In the genomic region with DNA sequence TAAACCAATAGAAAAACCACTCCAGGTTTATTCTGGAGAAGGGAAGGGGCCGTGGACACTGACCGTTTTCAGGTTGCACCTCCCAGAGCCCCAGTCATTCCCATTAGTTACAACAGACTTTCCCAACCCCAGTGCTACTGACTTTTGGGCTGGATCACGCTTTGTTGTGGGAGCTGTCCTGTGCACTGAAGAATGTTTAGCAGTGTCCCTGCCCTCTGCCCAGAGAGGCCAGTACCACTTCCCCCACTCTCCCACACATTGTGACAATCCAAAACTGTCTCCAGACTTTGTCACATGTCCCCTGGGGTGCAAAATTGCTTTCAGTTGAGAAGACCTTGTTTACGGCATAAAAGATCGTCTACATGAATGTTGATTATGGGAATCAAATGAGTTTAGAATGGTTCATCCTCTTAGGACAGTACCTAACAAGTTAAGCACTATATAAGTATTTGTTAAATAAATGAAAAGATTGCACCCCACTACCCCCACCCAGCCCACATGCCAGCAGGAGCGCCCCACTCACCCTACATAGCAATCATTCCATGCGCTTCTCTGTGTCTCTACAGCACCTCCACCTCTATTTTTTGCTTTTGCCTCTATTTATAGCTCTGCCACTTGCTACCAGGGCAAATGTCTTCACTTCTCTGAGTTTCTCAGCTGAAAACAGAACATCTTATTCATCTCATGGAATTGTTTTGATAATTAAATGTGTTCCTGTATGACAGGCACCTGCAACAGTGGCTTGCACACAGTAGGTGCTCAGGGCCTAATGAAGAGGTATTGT, we compare ENCODE assay signal across 21 cellular contexts.
DNase-seq lines count a peak whose midpoint lies in the region; ATAC-seq lines count a peak whose summit lies in the region.
"Had no signal": no experiment of that assay in that cellular context is flagged by ENCODE, and none has a peak within 500 bp of the region (broad histone marks: within the 10 kb centered on the region; RNA-seq: fewer than 3 reads in every experiment).

No MANE protein-coding gene starts in this region.

- peaks cover 7 to 12% of the 10 kb centered on the region in 2 donors for H3K4me1 ChIP-seq in neuronal stem cell (ENCODE audit: control insufficient read depth in 2 of 2, insufficient read depth in 1 of 2, low read depth in 1 of 2, low read length in 2 of 2)
- H3K4me1 ChIP-seq: prostate gland, SJCRH30 had no signal

- DNase-seq in Right ventricle myocardium inferior (ENCODE audit: missing footprints) (no peak), cardiac septum (ENCODE audit: low spot score) (no peak), left colon (no peak), neuronal stem cell (ENCODE audit: low spot score) (no peak), ACHN (no peak), dermis blood vessel endothelial cell (no peak), EL (no peak)
- no peak for DNase-seq in stimulated activated CD4-positive, alpha-beta T cell treated with anti-CD3 and anti-CD28 coated beads, Interleukin-4, amount 100 ng/mL, for 4 hours
- DNase-seq: 8988T; activated naive CD4-positive, alpha-beta T cell treated with Interleukin-2 at 50 U/mL for 16 hours; cerebellar nuclear complex; COR-L47; erythroblast; GOT3; NCI-H2081 treated with DMSO at 0.1 percent for 48 hours; NCI-H510A; stimulated activated CD4-positive, alpha-beta T cell treated with anti-CD3 and anti-CD28 coated beads, Interleukin-2, amount 100 ng/mL, for 48 hours; tibial artery had no signal

- H3K4ac ChIP-seq in neuronal stem cell (ENCODE audit: low read length) = no peak overlapping the region

- intact Hi-C loops in Right ventricle myocardium inferior (cut with DNase I) (loop anchor here (5.0 kb wide), 1 partner anchor 341 kb away; no protein-coding TSS in a partner anchor), cardiac septum (cut with DNase I) (loop anchor here (2.0 to 10.0 kb wide), 4 partner anchors 100 to 708 kb away; no protein-coding TSS in a partner anchor), left colon (cut with DNase I, micrococcal nuclease) (no loop called here)

- H2AK5ac ChIP-seq in neuronal stem cell (ENCODE audit: low read depth, low read length) = no peak overlapping the region

- H2BK12ac ChIP-seq in neuronal stem cell (ENCODE audit: low read length) = no peak overlapping the region

- no peaks in the 10 kb centered on the region for H3K79me1 ChIP-seq in neuronal stem cell (ENCODE audit: low read depth, low read length)

- H3K27ac ChIP-seq in neuronal stem cell (replicated peaks; ENCODE audit: low read length) = no peak overlapping the region
- H3K27ac ChIP-seq: HL-60, prostate gland, SJCRH30, tibial artery had no signal

- no peak overlapping the region for H4K91ac ChIP-seq in neuronal stem cell (ENCODE audit: low read depth, low read length, poor library complexity)

- in situ Hi-C loops in ACHN (cut with HindIII; ENCODE audit: low pct_ligation_motif_present, low pct_unique_long_range_greater_than_20kb, low sequenced_read_pairs) = no loop called here

- no peak overlapping the region for H3K14ac ChIP-seq in neuronal stem cell (ENCODE audit: low read length)

- H4K8ac ChIP-seq in neuronal stem cell (ENCODE audit: low read depth, low read length) = no peak overlapping the region

- H3K18ac ChIP-seq in neuronal stem cell (ENCODE audit: low read length) = no peak overlapping the region

- H3K9ac ChIP-seq in neuronal stem cell (ENCODE audit: low read depth, low read length, poor library complexity) = no peak overlapping the region

- H2BK15ac ChIP-seq in neuronal stem cell (ENCODE audit: low read length) = no peak overlapping the region

- H3K9me3 ChIP-seq in neuronal stem cell (replicated peaks in 1 of 2; ENCODE audit: control insufficient read depth in 2 of 2, insufficient read depth in 1 of 2, low read depth in 1 of 2, low read length in 2 of 2) = no peaks in the 10 kb centered on the region
- H3K9me3 ChIP-seq: prostate gland, SJCRH30, tibial artery had no signal

- H3K36me3 ChIP-seq in neuronal stem cell (replicated peaks in 1 of 2; ENCODE audit: control insufficient read depth in 2 of 2, insufficient read depth in 2 of 2, low read length in 2 of 2) = peaks cover 0 to 2% of the 10 kb centered on the region in 2 donors
- H3K36me3 ChIP-seq: prostate gland, SJCRH30, tibial artery had no signal

- no peak overlapping the region for H3K23ac ChIP-seq in neuronal stem cell (ENCODE audit: low read depth, low read length, poor library complexity)

- H2AFZ ChIP-seq in neuronal stem cell (ENCODE audit: low read length) = peak overlapping the region; percentile 50

- H3K4me2 ChIP-seq in neuronal stem cell (ENCODE audit: insufficient read depth, low read length, poor library complexity, severe bottlenecking) = no peak overlapping the region

- peak overlapping the region in 1 of 2 donors; percentile 52 for H3K4me3 ChIP-seq in neuronal stem cell (ENCODE audit: low read length in 2 of 2)
- H3K4me3 ChIP-seq: prostate gland, SJCRH30, tibial artery had no signal

- H3K27me3 ChIP-seq in neuronal stem cell (ENCODE audit: control insufficient read depth in 3 of 3, insufficient read depth in 3 of 3, low read depth in 1 of 3, low read length in 3 of 3) = no peaks in the 10 kb centered on the region
- H3K27me3 ChIP-seq: SJCRH30 had no signal

- no peak overlapping the region for H2BK5ac ChIP-seq in neuronal stem cell (ENCODE audit: low read length)

- no CpG with 5 or more reads among the region's 7 CpGs for WGBS in neuronal stem cell (ENCODE audit: extremely low coverage in 2 of 2, insufficient read length in 2 of 2, insufficient replicate concordance in 1 of 2), 2 donors

- ATAC-seq in Right ventricle myocardium inferior (peak; percentile 74), left colon (peak; percentile 17)

- no peak overlapping the region for H2BK120ac ChIP-seq in neuronal stem cell (ENCODE audit: low read depth, low read length)

Comparison
In these comparisons a context has a peak if more than half of its experiments do, and no peak if none do; other contexts are left out.
1. intact Hi-C loops: an anchor here in Right ventricle myocardium inferior (5.0 kb wide) and cardiac septum (2.0 to 10.0 kb wide); none called in left colon.